In the genomic region with DNA sequence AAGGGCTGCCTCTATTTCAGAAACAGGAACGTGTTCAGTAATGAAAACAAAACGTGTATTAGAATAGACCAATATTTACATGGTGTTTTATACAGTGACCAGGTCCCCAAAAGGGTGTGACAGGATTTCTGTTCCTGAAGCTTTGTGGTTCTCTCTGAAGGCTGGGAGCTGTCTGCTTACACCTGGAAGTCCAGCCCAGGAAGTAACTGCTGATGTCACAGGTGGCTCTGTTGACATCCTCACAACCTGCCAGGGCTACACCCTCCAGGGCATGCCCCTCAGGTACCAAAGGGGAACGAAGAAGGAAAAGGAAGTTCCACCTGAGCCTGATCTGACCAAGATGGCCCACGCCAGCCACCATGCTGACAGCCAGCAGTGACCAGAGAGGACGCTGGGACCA, we compare ENCODE assay signal across 19 cellular contexts.
"Had no signal": no experiment of that assay in that cellular context is flagged by ENCODE, and none has a peak within 500 bp of the region (broad histone marks: within the 10 kb centered on the region; RNA-seq: fewer than 3 reads in every experiment).

No MANE protein-coding gene starts in this region.

- H3K36me3 ChIP-seq: ovary, right lobe of liver, tibial artery, upper lobe of right lung had no signal

- H3K27me3 Mint-ChIP-seq: progenitor cell of endocrine pancreas; stimulated activated memory B cell treated with anti-CD40 and anti-IgM and Interleukin-4, amounts not matched to agents 10 μg/mL and 1 μg/mL and 100 μg/mL, for 72 hours; stimulated activated naive CD8-positive, alpha-beta T cell treated with anti-CD3 and anti-CD28 coated beads, Interleukin-15, Interleukin-2, amounts not matched to agents 100 ng/mL and 50 ng/mL, for 24 hours had no signal

- H3K9me3 Mint-ChIP-seq: endodermal cell; natural killer cell; neural crest cell; stimulated activated memory B cell treated with anti-CD40 and anti-IgM and Interleukin-4, amounts not matched to agents 10 μg/mL and 1 μg/mL and 100 μg/mL, for 72 hours; stimulated activated naive CD8-positive, alpha-beta T cell treated with anti-CD3 and anti-CD28 coated beads, Interleukin-15, Interleukin-2, amounts not matched to agents 100 ng/mL and 50 ng/mL, for 24 hours had no signal

- H3K4me2 ChIP-seq: hepatocyte had no signal

- DNase-seq: cerebellar nuclear complex; dermis blood vessel endothelial cell; erythroblast; foreskin keratinocyte; mammary epithelial cell; natural killer cell; nucleus accumbens; ovary; retina; right lobe of liver; stimulated activated CD4-positive, alpha-beta T cell treated with anti-CD3 and anti-CD28 coated beads, Interleukin-4, amount 100 ng/mL, for 24 hours; tibial artery; upper lobe of right lung had no signal

- H3K36me3 Mint-ChIP-seq: natural killer cell; stimulated activated memory B cell treated with anti-CD40 and anti-IgM and Interleukin-4, amounts not matched to agents 10 μg/mL and 1 μg/mL and 100 μg/mL, for 72 hours had no signal

- H3K4me1 Mint-ChIP-seq: stimulated activated memory B cell treated with anti-CD40 and anti-IgM and Interleukin-4, amounts not matched to agents 10 μg/mL and 1 μg/mL and 100 μg/mL, for 72 hours had no signal

- H3K27ac Mint-ChIP-seq: endodermal cell; natural killer cell; progenitor cell of endocrine pancreas; stimulated activated memory B cell treated with anti-CD40 and anti-IgM and Interleukin-4, amounts not matched to agents 10 μg/mL and 1 μg/mL and 100 μg/mL, for 72 hours; stimulated activated naive CD8-positive, alpha-beta T cell treated with anti-CD3 and anti-CD28 coated beads, Interleukin-15, Interleukin-2, amounts not matched to agents 100 ng/mL and 50 ng/mL, for 24 hours had no signal

- H3K4me1 ChIP-seq: foreskin keratinocyte, tibial artery had no signal

- H3K4me3 Mint-ChIP-seq: endodermal cell; natural killer cell; neural crest cell; stimulated activated memory B cell treated with anti-CD40 and anti-IgM and Interleukin-4, amounts not matched to agents 10 μg/mL and 1 μg/mL and 100 μg/mL, for 72 hours; stimulated activated naive CD8-positive, alpha-beta T cell treated with anti-CD3 and anti-CD28 coated beads, Interleukin-15, Interleukin-2, amounts not matched to agents 100 ng/mL and 50 ng/mL, for 24 hours had no signal

- H3K27ac ChIP-seq: foreskin keratinocyte, hepatocyte, ovary, right lobe of liver, tibial artery, upper lobe of right lung had no signal

- H3K4me3 ChIP-seq: hepatocyte, ovary, right lobe of liver, tibial artery, upper lobe of right lung had no signal

- H3K27me3 ChIP-seq: foreskin keratinocyte, hepatocyte, ovary, right lobe of liver, tibial artery, upper lobe of right lung had no signal

- H3K9me3 ChIP-seq: ovary, right lobe of liver, tibial artery, upper lobe of right lung had no signal

- H2AFZ ChIP-seq: hepatocyte had no signal

- ATAC-seq: foreskin keratinocyte; natural killer cell; right lobe of liver; stimulated activated memory B cell treated with anti-CD40 and anti-IgM and Interleukin-4, amounts not matched to agents 10 μg/mL and 1 μg/mL and 100 μg/mL, for 72 hours; upper lobe of right lung had no signal
